9 cellular contexts compared by ENCODE assay signal in the genomic region with DNA sequence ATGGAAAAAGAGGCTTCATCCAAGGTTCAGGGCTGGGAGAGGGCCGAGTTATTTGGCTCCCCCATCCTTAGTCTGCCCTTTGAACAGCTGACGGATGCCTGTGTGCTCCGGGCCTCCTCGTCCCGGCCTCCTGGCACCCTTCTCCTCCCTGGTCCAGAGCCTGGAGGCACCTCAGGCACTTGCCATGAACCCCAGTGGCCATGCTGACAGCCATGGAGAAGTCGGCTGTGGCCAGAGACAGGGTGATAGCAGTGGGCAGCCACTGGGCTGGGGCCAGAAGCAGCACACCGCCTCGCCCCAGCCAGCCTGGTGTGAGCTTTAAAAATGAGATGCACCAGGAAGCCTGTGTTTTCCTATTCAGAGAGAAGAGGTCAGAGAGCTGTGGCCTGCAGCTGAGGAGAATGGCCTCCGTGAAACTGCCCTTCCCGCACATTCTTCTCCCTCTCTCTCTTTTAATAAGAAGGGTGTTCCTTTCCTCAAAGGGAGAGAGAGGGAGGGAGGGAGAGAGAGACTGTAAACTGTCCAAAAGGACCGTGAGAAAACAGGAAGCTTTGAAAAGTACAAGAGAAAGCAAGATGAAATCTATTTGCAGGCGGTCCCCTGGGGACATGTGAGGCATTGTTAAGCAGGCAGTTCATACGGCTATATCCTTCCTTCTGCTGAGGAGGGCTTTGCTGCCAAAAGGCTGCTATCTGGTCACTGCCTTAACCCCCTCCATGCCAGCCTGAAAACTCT. TPM values are rescaled to one million over a fixed set of nuclear protein-coding genes. Genes with fewer than 3 reads are reported as not detected.
DNase-seq lines count a peak whose midpoint lies in the region; ATAC-seq and TF ChIP-seq lines count a peak whose summit lies in the region.
"Had no signal": no experiment of that assay in that cellular context is flagged by ENCODE, and none has a peak within 500 bp of the region (broad histone marks: within the 10 kb centered on the region; RNA-seq: fewer than 3 reads in every experiment).

No MANE protein-coding gene starts in this region.

- intact Hi-C loops in A673 (cut with micrococcal nuclease; ENCODE audit: unreplicated experiment) (no loop called here), body of pancreas (cut with DNase I) (no loop called here)

- peak; percentile 88 for DNase-seq in A673 (ENCODE audit: low spot score)
- DNase-seq in body of pancreas, result peak; percentile 16 to 64 (median 46)
- peak; percentile 18 for DNase-seq in kidney tubule cell (ENCODE audit: low spot score)
- DNase-seq in thoracic aorta (ENCODE audit: low spot score), result peak; percentile 53
- no peak for DNase-seq in NCI-H524 (lab: John Stamatoyannopoulos, UW)
- DNase-seq in GF-D8 (lab: John Stamatoyannopoulos, UW), result no peak

- WGBS in body of pancreas, 2 donors, result 47 to 64% methylated on average over 12 to 13 of the region's 13 CpGs

- peaks cover 18% of the 10 kb centered on the region for H3K4me1 ChIP-seq in A673 (ENCODE audit: insufficient read depth, low read length, poor library complexity, severe bottlenecking)
- H3K4me1 ChIP-seq in body of pancreas, result peaks cover 22% of the 10 kb centered on the region
- peaks cover 25 to 59% of the 10 kb centered on the region in 2 donors for H3K4me1 ChIP-seq in thoracic aorta (ENCODE audit: control insufficient read depth in 1 of 2, low read depth in 2 of 2)

- H3K27me3 ChIP-seq in A673 (replicated peaks; ENCODE audit: insufficient read depth, low read depth, low read length, poor library complexity) (no peaks in the 10 kb centered on the region), body of pancreas (no peaks in the 10 kb centered on the region), thoracic aorta (replicated peaks; ENCODE audit: insufficient read depth) (no peaks in the 10 kb centered on the region)
- H3K27me3 ChIP-seq: cardiac muscle cell had no signal

- H3K9me3 ChIP-seq in A673 (ENCODE audit: low read depth, low read length, poor library complexity, severe bottlenecking) (no peaks in the 10 kb centered on the region), body of pancreas (no peaks in the 10 kb centered on the region), thoracic aorta (no peaks in the 10 kb centered on the region)

- BruUV-seq in A673 (replicated peaks; lab: Mats Ljungman, UMichigan), result no TSS peak

- POLR2A ChIA-PET in A673 (lab: Charles Lee; ENCODE audit: low non-redundant PET), result no interaction called here

- TF ChIP-seq POLR2A in body of pancreas (IDR thresholded peaks at IDR 0.05), result no peak

- peak; percentile 72 for ATAC-seq in GM19372 (IDR thresholded peaks at IDR 0.05; ENCODE audit: low read depth, unreplicated experiment)
- peak; percentile 80 for ATAC-seq in HG03439 (IDR thresholded peaks at IDR 0.05; ENCODE audit: unreplicated experiment)
- peak; percentile 62 for ATAC-seq in body of pancreas
- peak; percentile 70 for ATAC-seq in thoracic aorta (ENCODE audit: insufficient number of reproducible peaks, low FRiP score, low read depth)

- H3K4me3 ChIP-seq in A673 (ENCODE audit: low read depth, low read length, poor library complexity, severe bottlenecking) (no peak overlapping the region), body of pancreas (no peak overlapping the region), thoracic aorta (peak overlapping the region; percentile 29)
- H3K4me3 ChIP-seq: cardiac muscle cell had no signal

- TF ChIP-seq CTCF in A673 (conservative IDR thresholded peaks at IDR 0.05; ENCODE audit: low read depth, low read length) (no peak), body of pancreas (IDR thresholded peaks at IDR 0.05) (no peak), thoracic aorta (IDR thresholded peaks at IDR 0.05) (no peak)

- H3K36me3 ChIP-seq in A673 (ENCODE audit: insufficient read depth, low read length, poor library complexity, severe bottlenecking), result no peaks in the 10 kb centered on the region
- no peaks in the 10 kb centered on the region for H3K36me3 ChIP-seq in body of pancreas (replicated peaks in 1 of 2; ENCODE audit: insufficient read depth in 1 of 2, low read depth in 2 of 2)
- no peaks in the 10 kb centered on the region for H3K36me3 ChIP-seq in thoracic aorta
- H3K36me3 ChIP-seq: cardiac muscle cell had no signal

- CTCF ChIA-PET in A673 (lab: Charles Lee), result interaction anchor here (0.6 kb wide), 1 partner anchor 620 kb away, joined by 3 read pairs; no protein-coding TSS in a partner anchor

- peak overlapping the region; percentile 62 for H3K27ac ChIP-seq in A673 (ENCODE audit: low read depth, low read length, poor library complexity, severe bottlenecking)
- peak overlapping the region; percentile 20 to 71 (median 58) for H3K27ac ChIP-seq in body of pancreas
- H3K27ac ChIP-seq in thoracic aorta, result peak overlapping the region; percentile 89 to 98
- H3K27ac ChIP-seq: cardiac muscle cell had no signal

RNA-seq across cellular contexts. Expression of gene ZNF366, which starts 55.3 kb away (rescaled TPM):
- total RNA-seq in A673 (2021) (not detected in 2 replicates), body of pancreas (1 to 10 TPM in 1 of 2 donors, under 1 TPM in 1; under 0.01 to 1.8 TPM), thoracic aorta (1 to 10 TPM; 2.2 to 3.1 TPM)
- total RNA-seq: cardiac muscle cell had no signal

Comparison
In these comparisons a context has a peak if more than half of its experiments do, and no peak if none do; other contexts are left out.
1. DNase-seq: peak in A673 (single experiment), body of pancreas (4 of 4), kidney tubule cell (single experiment) and thoracic aorta (single experiment); none in NCI-H524 (0 of 2) and GF-D8 (single experiment).
2. Peak in every context shown above with its lines, with median percentiles within 50 percentile points of each other: H3K27ac ChIP-seq and ATAC-seq.